In the genomic region with DNA sequence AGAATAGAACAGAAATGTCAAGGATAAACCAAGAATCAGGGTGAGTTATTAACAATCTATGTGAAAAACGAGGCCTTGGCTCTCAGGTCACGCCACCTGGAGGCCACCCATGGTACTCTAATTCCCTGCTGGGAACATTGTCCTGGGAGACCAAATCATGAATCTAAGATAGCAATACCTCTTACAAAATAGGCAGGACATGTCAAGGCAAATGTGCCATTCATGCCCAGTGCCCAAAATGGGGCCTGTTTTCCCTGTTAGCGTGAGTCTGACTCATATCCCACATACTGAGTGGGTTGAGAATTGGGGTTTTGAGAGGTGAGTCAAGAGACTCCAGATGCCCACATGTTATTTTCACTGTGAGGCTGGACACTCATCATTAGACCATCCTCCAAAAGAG, we compare ENCODE assay signal across 9 cellular contexts.
DNase-seq lines count a peak whose midpoint lies in the region; ATAC-seq and TF ChIP-seq lines count a peak whose summit lies in the region.
"Had no signal": no experiment of that assay in that cellular context is flagged by ENCODE, and none has a peak within 500 bp of the region (broad histone marks: within the 10 kb centered on the region; RNA-seq: fewer than 3 reads in every experiment).

No MANE protein-coding gene starts in this region.

- no peaks in the 10 kb centered on the region for H3K36me3 Mint-ChIP-seq in CD14-positive monocyte

- no peak overlapping the region for H3K27ac Mint-ChIP-seq in CD14-positive monocyte
- H3K27ac Mint-ChIP-seq: activated B cell treated with CpG ODN at 0.5 μM for 24 hours had no signal

- no peaks in the 10 kb centered on the region for H3K4me1 Mint-ChIP-seq in CD14-positive monocyte
- H3K4me1 Mint-ChIP-seq: activated B cell treated with CpG ODN at 0.5 μM for 24 hours had no signal

- intact Hi-C loops in CD14-positive monocyte (cut with micrococcal nuclease) = no loop called here

- H3K9me3 Mint-ChIP-seq in CD14-positive monocyte = peaks cover 0 to 3% (median 0%) of the 10 kb centered on the region in 7 donors

- ATAC-seq in GM18498 (IDR thresholded peaks at IDR 0.05; ENCODE audit: unreplicated experiment) = peak; percentile 74
- ATAC-seq in HG03565 (IDR thresholded peaks at IDR 0.05; ENCODE audit: unreplicated experiment) = peak; percentile 59
- ATAC-seq in HG03045 (IDR thresholded peaks at IDR 0.05; ENCODE audit: unreplicated experiment) = no peak

- peak; percentile 79 for TF ChIP-seq CTCF in CD14-positive monocyte (IDR thresholded peaks at IDR 0.05)

- H3K4me3 Mint-ChIP-seq in CD14-positive monocyte = no peak overlapping the region
- H3K4me3 Mint-ChIP-seq: activated B cell treated with CpG ODN at 0.5 μM for 24 hours had no signal

- DNase-seq in CD14-positive monocyte (ENCODE audit: low spot score) (no peak), SW480 (ENCODE audit: low spot score) (peak; percentile 47), glomerular visceral epithelial cell (ENCODE audit: extremely low spot score) (peak; percentile 95), activated gamma-delta T cell treated with Interleukin-2 at 50 U/mL for 16 hours (no peak)
- peak; percentile 0 to 6 for DNase-seq in stimulated activated CD4-positive, alpha-beta T cell treated with anti-CD3 and anti-CD28 coated beads, Interleukin-2, amount 100 ng/mL, for 48 hours
- DNase-seq: activated B cell treated with CpG ODN at 0.5 μM for 24 hours had no signal

- peaks cover 0 to 2% (median 2%) of the 10 kb centered on the region in 3 donors for H3K27me3 Mint-ChIP-seq in CD14-positive monocyte (ENCODE audit: low read depth in 3 of 3)
- H3K27me3 Mint-ChIP-seq: activated B cell treated with CpG ODN at 0.5 μM for 24 hours had no signal

Comparison
In these comparisons a context has a peak if more than half of its experiments do, and no peak if none do; other contexts are left out.
1. DNase-seq: peak in SW480 (single experiment), glomerular visceral epithelial cell (single experiment) and stimulated activated CD4-positive, alpha-beta T cell treated with anti-CD3 and anti-CD28 coated beads, Interleukin-2, amount 100 ng/mL, for 48 hours (2 of 2); none in CD14-positive monocyte (single experiment) and activated gamma-delta T cell treated with Interleukin-2 at 50 U/mL for 16 hours (single experiment).